In genomic region chr11:69150175-69150574, GRCh38 we compare ENCODE assay signal across 9 cellular contexts. TPM values are rescaled to one million over a fixed set of nuclear protein-coding genes. Genes with fewer than 3 reads are reported as not detected.
"Had no signal": no experiment of that assay in that cellular context is flagged by ENCODE, and none has a peak within 500 bp of the region (broad histone marks: within the 10 kb centered on the region; RNA-seq: fewer than 3 reads in every experiment).

No MANE protein-coding gene starts in this region.

- FAIRE-seq: HepG2, HTR-8/SVneo had no signal

- H3K27ac Mint-ChIP-seq: IgD-negative memory B cell had no signal

- DNase-seq: IMR-90, KBM-7, KG1 had no signal

- H3K4me3 Mint-ChIP-seq: IgD-negative memory B cell had no signal

- ATAC-seq: HepG2 had no signal

- H3K27ac ChIP-seq: HL-60 had no signal

RNA-seq across cellular contexts. Expression of gene SMIM38, which starts 5.6 kb away (rescaled TPM):
- total RNA-seq: HT-29, HT1080 had no signal
- polyA plus RNA-seq: IgD-negative memory B cell had no signal
